Comparison of ENCODE assay signal across 9 cellular contexts in genomic region chr15:58330836-58331561, GRCh38.
DNase-seq lines count a peak whose midpoint lies in the region; ATAC-seq and TF ChIP-seq lines count a peak whose summit lies in the region.
"Had no signal": no experiment of that assay in that cellular context is flagged by ENCODE, and none has a peak within 500 bp of the region (broad histone marks: within the 10 kb centered on the region; RNA-seq: fewer than 3 reads in every experiment).

No MANE protein-coding gene starts in this region.

- H3K9me3 ChIP-seq in adrenal gland (replicated peaks in 1 of 3) (no peaks in the 10 kb centered on the region), right lobe of liver (no peaks in the 10 kb centered on the region), transverse colon (no peaks in the 10 kb centered on the region)

- peaks cover 8% of the 10 kb centered on the region for H3K9me3 Mint-ChIP-seq in activated naive CD4-positive, alpha-beta T cell treated with anti-CD3 and anti-CD28 coated beads for 36 hours

- no peak for TF ChIP-seq EP300 in transverse colon (IDR thresholded peaks at IDR 0.05; ENCODE audit: low read depth)

- no peaks in the 10 kb centered on the region for H3K36me3 Mint-ChIP-seq in activated naive CD4-positive, alpha-beta T cell treated with anti-CD3 and anti-CD28 coated beads for 36 hours (ENCODE audit: low read depth)

- H3K4me1 ChIP-seq in adrenal gland (replicated peaks in 1 of 2) (peaks cover 26 to 39% of the 10 kb centered on the region in 2 donors), right lobe of liver (peaks cover 0 to 35% (median 14%) of the 10 kb centered on the region in 4 donors), transverse colon (peaks cover 12 to 40% (median 40%) of the 10 kb centered on the region in 4 donors)

- CTCF ChIA-PET in activated naive CD4-positive, alpha-beta T cell treated with anti-CD3 and anti-CD28 coated beads for 36 hours (lab: Charles Lee) = no interaction called here

- no peaks in the 10 kb centered on the region for H3K36me3 ChIP-seq in adrenal gland (replicated peaks in 1 of 2)
- H3K36me3 ChIP-seq in right lobe of liver = no peaks in the 10 kb centered on the region
- no peaks in the 10 kb centered on the region for H3K36me3 ChIP-seq in transverse colon

- WGBS in adrenal gland, 4 donors = 55 to 72% (median 60%) methylated on average over 7 to 8 of the region's 8 CpGs
- 20% methylated on average over 6 of the region's 8 CpGs for WGBS in right lobe of liver (ENCODE audit: insufficient coverage, low coverage, low lambda C conversion rate, missing lambda C conversion rate)
- 66% methylated on average over 3 to 8 of the region's 8 CpGs for WGBS in transverse colon (ENCODE audit: low coverage in 1 of 2), 2 donors

- TF ChIP-seq CTCF in adrenal gland (IDR thresholded peaks at IDR 0.05) = no peak
- no peak for TF ChIP-seq CTCF in right lobe of liver (IDR thresholded peaks at IDR 0.05)
- no peak for TF ChIP-seq CTCF in transverse colon (IDR thresholded peaks at IDR 0.05)

- H3K27me3 ChIP-seq in adrenal gland (no peaks in the 10 kb centered on the region), right lobe of liver (no peaks in the 10 kb centered on the region), transverse colon (no peaks in the 10 kb centered on the region)

- ATAC-seq in right lobe of liver = peak in 2 of 4 donors; percentile 2 to 4

- no peak overlapping the region for H3K4me3 Mint-ChIP-seq in activated naive CD4-positive, alpha-beta T cell treated with anti-CD3 and anti-CD28 coated beads for 36 hours

- H3K4me3 ChIP-seq in adrenal gland (peak overlapping the region in 1 of 4 donors; percentile 15), right lobe of liver (peak overlapping the region; percentile 21 to 35 (median 34)), transverse colon (no peak overlapping the region)

- intact Hi-C loops in activated naive CD4-positive, alpha-beta T cell treated with anti-CD3 and anti-CD28 coated beads for 36 hours (cut with micrococcal nuclease) = loop anchor here (5.0 to 10.0 kb wide), 3 partner anchors 79 to 626 kb away; partner anchors contain the start of genes POLR2M and SLTM
- intact Hi-C loops in adrenal gland (cut with DNase I) (no loop called here), right lobe of liver (cut with DNase I) (loop anchor here in 1 of 2 donors (5.0 kb wide), 2 partner anchors 61 to 111 kb away; no protein-coding TSS in a partner anchor), transverse colon (cut with DNase I; ENCODE audit: low total_unique reads) (no loop called here)

- H3K27me3 Mint-ChIP-seq in activated naive CD4-positive, alpha-beta T cell treated with anti-CD3 and anti-CD28 coated beads for 36 hours (ENCODE audit: low read depth) = no peaks in the 10 kb centered on the region

- DNase-seq in activated naive CD4-positive, alpha-beta T cell treated with anti-CD3 and anti-CD28 coated beads for 36 hours = peak; percentile 28
- DNase-seq in activated naive CD4-positive, alpha-beta T cell treated with Interleukin-2 at 50 U/mL for 16 hours = no peak
- no peak for DNase-seq in adrenal gland
- no peak for DNase-seq in right lobe of liver
- no peak for DNase-seq in transverse colon
- no peak for DNase-seq in SW480 (ENCODE audit: low spot score)
- DNase-seq in NCI-H2029 treated with DMSO at 0.1 percent for 48 hours (lab: John Stamatoyannopoulos, UW) = no peak
- DNase-seq in kidney glomerular epithelial cell (lab: John Stamatoyannopoulos, UW) = no peak
- DNase-seq: COR-L47 had no signal

- H3K4me1 Mint-ChIP-seq in activated naive CD4-positive, alpha-beta T cell treated with anti-CD3 and anti-CD28 coated beads for 36 hours (ENCODE audit: low read depth) = peaks cover 39% of the 10 kb centered on the region

- H3K27ac ChIP-seq in adrenal gland = peak overlapping the region in 3 of 5 donors; percentile 67 to 96 (median 88)
- peak overlapping the region; percentile 89 to 95 (median 91) for H3K27ac ChIP-seq in right lobe of liver
- H3K27ac ChIP-seq in transverse colon = peak overlapping the region; percentile 83 to 93 (median 88)

- TF ChIP-seq POLR2A in adrenal gland (IDR thresholded peaks at IDR 0.05) = no peak
- no peak for TF ChIP-seq POLR2A in right lobe of liver (IDR thresholded peaks at IDR 0.05)
- TF ChIP-seq POLR2A in transverse colon (IDR thresholded peaks at IDR 0.05) = no peak

- in situ Hi-C loops in transverse colon (cut with MboI; ENCODE audit: low pct_ligation_motif_present in 1 of 4, low pct_unique_long_range_greater_than_20kb in 1 of 4, low sequenced_read_pairs in 3 of 4) = no loop called here

- peak overlapping the region; percentile 95 for H3K27ac Mint-ChIP-seq in activated naive CD4-positive, alpha-beta T cell treated with anti-CD3 and anti-CD28 coated beads for 36 hours

Comparison
In these comparisons a context has a peak if more than half of its experiments do, and no peak if none do; other contexts are left out.
1. H3K4me3 ChIP-seq: peak in right lobe of liver (3 of 3); none in transverse colon (0 of 4).
2. Peak in every context shown above with its lines, with median percentiles within 50 percentile points of each other: H3K27ac ChIP-seq.